Comparison of ENCODE assay signal across 8 cellular contexts in the genomic region with DNA sequence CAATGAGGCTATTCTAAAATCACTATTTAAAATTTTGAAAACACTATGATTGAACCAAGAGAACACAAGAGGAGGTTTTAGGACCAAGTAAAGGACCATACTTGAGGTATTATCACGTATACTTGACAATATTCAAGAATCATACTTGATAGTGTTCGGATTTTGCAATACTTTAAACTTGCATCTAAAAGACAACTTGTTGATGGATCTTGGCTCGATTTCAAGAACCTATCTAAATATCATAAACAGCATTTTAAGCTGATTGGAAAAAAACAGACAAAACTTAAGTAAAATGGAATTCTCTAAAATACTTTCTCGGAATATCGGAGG. TPM values are rescaled to one million over a fixed set of nuclear protein-coding genes. Genes with fewer than 3 reads are reported as not detected.
DNase-seq lines count a peak whose midpoint lies in the region; ATAC-seq and TF ChIP-seq lines count a peak whose summit lies in the region.

No MANE protein-coding gene starts in this region.

- no peaks in the 10 kb centered on the region for H3K36me3 ChIP-seq in HUES48 (ENCODE audit: control insufficient read depth, insufficient read depth, low read length)
- no peaks in the 10 kb centered on the region for H3K36me3 ChIP-seq in mammary epithelial cell (ENCODE audit: insufficient read depth, low read length)
- H3K36me3 ChIP-seq in mesodermal cell (ENCODE audit: control insufficient read depth, insufficient read depth, low read length): no peaks in the 10 kb centered on the region

- ATAC-seq in HG02938 (IDR thresholded peaks at IDR 0.05; ENCODE audit: unreplicated experiment) (no peak), sciatic nerve (no peak)

- TF ChIP-seq CTCF in 22Rv1 (IDR thresholded peaks at IDR 0.05) (no peak), mammary epithelial cell (conservative IDR thresholded peaks at IDR 0.05 in 1 of 2, IDR thresholded peaks at IDR 0.05 in 1 of 2; ENCODE audit: extremely low read depth in 1 of 2, insufficient read depth in 1 of 2, low read depth in 1 of 2, low read length in 2 of 2) (no peak)

- dilution Hi-C loops in mammary epithelial cell (cut with HindIII; ENCODE audit: low sequenced_read_pairs): no loop called here

- H4K20me1 ChIP-seq in mammary epithelial cell (ENCODE audit: insufficient read depth, low read length): no peaks in the 10 kb centered on the region

- H3K4me2 ChIP-seq in mammary epithelial cell (ENCODE audit: insufficient read depth, low read depth, low read length): peak overlapping the region; percentile 91

- H3K9me3 ChIP-seq in HUES48 (ENCODE audit: control insufficient read depth, insufficient read depth, low read length) (no peaks in the 10 kb centered on the region), mammary epithelial cell (replicated peaks; ENCODE audit: insufficient read depth, low read length) (no peaks in the 10 kb centered on the region), mesodermal cell (ENCODE audit: control insufficient read depth, low read length) (no peaks in the 10 kb centered on the region)

- intact Hi-C loops in mammary epithelial cell (cut with micrococcal nuclease) (loop anchor here (5.0 kb wide), 2 partner anchors 106 to 454 kb away; no protein-coding TSS in a partner anchor), sciatic nerve (cut with DNase I) (no loop called here)

- peaks cover 63% of the 10 kb centered on the region for H3K79me2 ChIP-seq in mammary epithelial cell (ENCODE audit: insufficient read depth, low read length)

- TSS peak; percentile 25 for BruUV-seq in mammary epithelial cell (replicated peaks; lab: Mats Ljungman, UMichigan)

- peak overlapping the region; percentile 85 for H3K9ac ChIP-seq in HUES48 (ENCODE audit: low read depth, low read length)
- peak overlapping the region; percentile 99 for H3K9ac ChIP-seq in mammary epithelial cell (ENCODE audit: insufficient read depth, low read length)

- H3K4me1 ChIP-seq in HUES48 (ENCODE audit: control insufficient read depth, insufficient read depth, low read length): peaks cover 24% of the 10 kb centered on the region
- peaks cover 11% of the 10 kb centered on the region for H3K4me1 ChIP-seq in mammary epithelial cell (ENCODE audit: insufficient read depth, low read length)
- H3K4me1 ChIP-seq in mesodermal cell (ENCODE audit: control insufficient read depth, insufficient read depth, low read length, poor library complexity, severe bottlenecking): peaks cover 5% of the 10 kb centered on the region

- WGBS in mammary epithelial cell (ENCODE audit: low coverage, missing lambda C conversion rate): 10% methylated on average over 5 of the region's 5 CpGs
- WGBS in mesodermal cell (ENCODE audit: insufficient coverage in 2 of 2), 2 experiments: 20% methylated on average over 2 of the region's 5 CpGs; no CpG with 5 or more reads in 1 of the 2 experiments

- in situ Hi-C loops in mammary epithelial cell (cut with MboI; ENCODE audit: low sequenced_read_pairs in 2 of 2): loop anchor here in 1 of 2 donors (10.0 kb wide), 1 partner anchor 141 kb away; no protein-coding TSS in a partner anchor

- CTCF ChIA-PET in mammary epithelial cell (lab: Charles Lee; ENCODE audit: low non-redundant PET): no interaction called here

- H2AFZ ChIP-seq in mammary epithelial cell (ENCODE audit: low read depth, low read length): no peak overlapping the region

- no peak for DNase-seq in mammary epithelial cell
- no peak for DNase-seq in amniotic stem cell (lab: John Stamatoyannopoulos, UW)
- DNase-seq in sciatic nerve (ENCODE audit: low spot score): no peak
- DNase-seq in superior temporal gyrus (ENCODE audit: extremely low spot score): no peak

- H3K4me3 ChIP-seq in HUES48 (ENCODE audit: low read depth, low read length) (peak overlapping the region; percentile 97), mammary epithelial cell (replicated peaks in 1 of 3; ENCODE audit: insufficient read depth in 1 of 3, low read depth in 2 of 3, low read length in 3 of 3) (peak overlapping the region; percentile 72 to 93 (median 83)), mesodermal cell (ENCODE audit: extremely low read depth, insufficient read depth, low read length, poor library complexity, severe bottlenecking) (peak overlapping the region; percentile 69)

- H3K27ac ChIP-seq in 22Rv1: peak overlapping the region; percentile 92
- H3K27ac ChIP-seq in HUES48 (ENCODE audit: low read depth, low read length): no peak overlapping the region
- peak overlapping the region; percentile 94 for H3K27ac ChIP-seq in mammary epithelial cell (ENCODE audit: insufficient read depth, low read depth, low read length)
- H3K27ac ChIP-seq in mesodermal cell (ENCODE audit: low read depth, low read length, severe bottlenecking): no peak overlapping the region

- H3K27me3 ChIP-seq in HUES48 (ENCODE audit: control insufficient read depth, insufficient read depth, low read length) (no peaks in the 10 kb centered on the region), mammary epithelial cell (ENCODE audit: insufficient read depth, low read length) (no peaks in the 10 kb centered on the region)

RNA-seq across cellular contexts. Expression of gene NAMPT, which starts 1.3 kb away (rescaled TPM):
- 100 to 1,000 TPM in 1 of 2 donors, 10 to 100 TPM in 1; 93.7 to 132 TPM for total RNA-seq in mammary epithelial cell
- 55.5 TPM for polyA plus RNA-seq in mammary epithelial cell
- 35.1 TPM for polyA minus RNA-seq in mammary epithelial cell
- 60.5 TPM for polyA plus RNA-seq in mesodermal cell (2013, experiment 1 of 2)
- 72.3 TPM for polyA plus RNA-seq in mesodermal cell (2013, experiment 2 of 2)
- 286 TPM for total RNA-seq in sciatic nerve

Comparison
In these comparisons a context has a peak if more than half of its experiments do, and no peak if none do; other contexts are left out.
1. H3K27ac ChIP-seq: peak in 22Rv1 (single experiment) and mammary epithelial cell (single experiment); none in HUES48 (single experiment) and mesodermal cell (single experiment).
2. Peak in every context shown above with its lines, with median percentiles within 50 percentile points of each other: H3K4me3 ChIP-seq.